ENCODE assay signal across 33 cellular contexts in genomic region chr15:23055316-23055715, GRCh38.
"Had no signal": no experiment of that assay in that cellular context is flagged by ENCODE, and none has a peak within 500 bp of the region (broad histone marks: within the 10 kb centered on the region; RNA-seq: fewer than 3 reads in every experiment).

No MANE protein-coding gene starts in this region.

- DNase-seq: hypothalamus; immature natural killer cell; kidney; left colon; left lung; lower lobe of right lung; mammary epithelial cell; mesenchymal stem cell; naive B cell; natural killer cell; nephron progenitor cell; occipital lobe; ovary; right lobe of liver; stimulated activated CD4-positive, alpha-beta T cell treated with anti-CD3 and anti-CD28 coated beads, Interleukin-1b, Interleukin-23, amount 100 ng/mL, for 48 hours; stimulated activated CD4-positive, alpha-beta T cell treated with anti-CD3 and anti-CD28 coated beads, Interleukin-2, amount 100 ng/mL, for 48 hours; stimulated activated CD4-positive, alpha-beta T cell treated with anti-CD3 and anti-CD28 coated beads, Interleukin-4, amount 100 ng/mL, for 4 hours; stimulated activated CD8-positive, alpha-beta memory T cell treated with anti-CD3 and anti-CD28 coated beads, Interleukin-4, amount 100 ng/mL, for 48 hours; stimulated activated naive CD4-positive, alpha-beta T cell treated with Interleukin-2 at 50 U/mL for 16 hours; stimulated activated naive CD8-positive, alpha-beta T cell treated with anti-CD3 and anti-CD28 coated beads, Interleukin-15, amount 100 ng/mL, for 72 hours; substantia nigra; testis; thyroid gland; transverse colon; upper lobe of left lung had no signal

- H3K4me2 ChIP-seq: neural progenitor cell, smooth muscle cell had no signal

- H3K9ac ChIP-seq: neural progenitor cell had no signal

- ATAC-seq: left colon; left lung; lower lobe of right lung; natural killer cell; right lobe of liver; stimulated activated memory B cell treated with anti-CD40 and anti-IgM and Interleukin-4, amounts not matched to agents 10 μg/mL and 1 μg/mL and 100 μg/mL, for 72 hours; stimulated activated naive CD8-positive, alpha-beta T cell treated with anti-CD3 and anti-CD28 coated beads, Interleukin-15, amount 100 ng/mL, for 72 hours had no signal

- H3K4me1 Mint-ChIP-seq: immature natural killer cell; mesothelial cell of epicardium; naive B cell; natural killer cell; nephron progenitor cell; neural progenitor cell; stimulated activated memory B cell treated with anti-CD40 and anti-IgM and Interleukin-4, amounts not matched to agents 10 μg/mL and 1 μg/mL and 100 μg/mL, for 72 hours; stimulated activated naive CD8-positive, alpha-beta T cell treated with anti-CD3 and anti-CD28 coated beads, Interleukin-15, amount 100 ng/mL, for 72 hours had no signal

- H3K4me3 Mint-ChIP-seq: immature natural killer cell; mesothelial cell of epicardium; naive B cell; natural killer cell; nephron progenitor cell; neural progenitor cell; stimulated activated memory B cell treated with anti-CD40 and anti-IgM and Interleukin-4, amounts not matched to agents 10 μg/mL and 1 μg/mL and 100 μg/mL, for 72 hours; stimulated activated naive CD8-positive, alpha-beta T cell treated with anti-CD3 and anti-CD28 coated beads, Interleukin-15, amount 100 ng/mL, for 72 hours had no signal

- H3K4me1 ChIP-seq: left lung, lower lobe of right lung, neural progenitor cell, right atrium auricular region, right lobe of liver, testis, thyroid gland, transverse colon, upper lobe of left lung had no signal

- H3K27ac ChIP-seq: left lung, lower lobe of right lung, neural progenitor cell, neutrophil, ovary, right atrium auricular region, right lobe of liver, testis, thyroid gland, transverse colon, upper lobe of left lung, vagina had no signal

- H3K36me3 ChIP-seq: left lung, lower lobe of right lung, neural progenitor cell, neutrophil, ovary, right atrium auricular region, right lobe of liver, thyroid gland, transverse colon, upper lobe of left lung, vagina had no signal

- H3K36me3 Mint-ChIP-seq: immature natural killer cell; mesothelial cell of epicardium; naive B cell; natural killer cell; neural progenitor cell; stimulated activated memory B cell treated with anti-CD40 and anti-IgM and Interleukin-4, amounts not matched to agents 10 μg/mL and 1 μg/mL and 100 μg/mL, for 72 hours had no signal

- H3K4me3 ChIP-seq: left lung, lower lobe of right lung, neural progenitor cell, ovary, right atrium auricular region, right lobe of liver, smooth muscle cell, testis, thyroid gland, transverse colon, upper lobe of left lung, vagina had no signal

- H3K9me3 ChIP-seq: left lung, lower lobe of right lung, neutrophil, ovary, right lobe of liver, testis, thyroid gland, transverse colon, upper lobe of left lung, vagina had no signal

- H3K27me3 Mint-ChIP-seq: progenitor cell of endocrine pancreas had no signal

- H3K27me3 ChIP-seq: left lung, neural progenitor cell, ovary, right atrium auricular region, right lobe of liver, testis, thyroid gland, transverse colon, upper lobe of left lung, vagina had no signal

- H3K9me3 Mint-ChIP-seq: immature natural killer cell; natural killer cell; neural progenitor cell; stimulated activated memory B cell treated with anti-CD40 and anti-IgM and Interleukin-4, amounts not matched to agents 10 μg/mL and 1 μg/mL and 100 μg/mL, for 72 hours; stimulated activated naive CD8-positive, alpha-beta T cell treated with anti-CD3 and anti-CD28 coated beads, Interleukin-15, amount 100 ng/mL, for 72 hours had no signal

- H3K27ac Mint-ChIP-seq: immature natural killer cell; mesothelial cell of epicardium; naive B cell; natural killer cell; nephron progenitor cell; neural progenitor cell; progenitor cell of endocrine pancreas; stimulated activated memory B cell treated with anti-CD40 and anti-IgM and Interleukin-4, amounts not matched to agents 10 μg/mL and 1 μg/mL and 100 μg/mL, for 72 hours; stimulated activated naive CD8-positive, alpha-beta T cell treated with anti-CD3 and anti-CD28 coated beads, Interleukin-15, amount 100 ng/mL, for 72 hours had no signal
